ENCODE assay signal across 8 cellular contexts in the genomic region with DNA sequence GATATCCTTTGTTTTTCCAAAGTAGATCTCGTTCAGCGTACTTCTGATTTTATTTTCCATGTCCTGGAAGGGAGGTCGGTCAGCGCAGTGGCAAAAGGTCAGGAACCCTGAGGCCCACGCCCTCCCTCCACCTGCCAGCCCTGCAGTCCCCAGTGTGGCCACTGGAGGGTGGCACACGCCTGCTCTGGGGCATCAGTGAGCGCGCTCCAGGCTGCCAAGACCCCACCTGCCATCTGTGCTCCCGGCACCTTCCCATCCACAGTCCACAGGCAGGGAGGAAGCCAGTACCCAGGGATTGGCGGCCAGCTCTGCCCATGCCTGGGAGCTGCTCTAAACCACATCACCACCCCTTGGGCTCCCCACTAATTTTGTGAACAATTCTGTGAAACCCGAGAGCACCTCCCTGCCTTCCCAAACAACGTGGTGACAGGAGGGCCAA. TPM values are rescaled to one million over a fixed set of nuclear protein-coding genes. Genes with fewer than 3 reads are reported as not detected.
DNase-seq lines count a peak whose midpoint lies in the region; ATAC-seq and TF ChIP-seq lines count a peak whose summit lies in the region.

No MANE protein-coding gene starts in this region.

- peak; percentile 73 for TF ChIP-seq CTCF in NB4 (IDR thresholded peaks at IDR 0.05; ENCODE audit: low read depth, low read length)
- peak; percentile 34 for TF ChIP-seq CTCF in activated B cell treated with CpG ODN at 0.5 μM for 24 hours (IDR thresholded peaks at IDR 0.05)
- TF ChIP-seq CTCF in chondrocyte (IDR thresholded peaks at IDR 0.05), result peak; percentile 86
- peak; percentile 95 to 97 (median 96) for TF ChIP-seq CTCF in right lobe of liver (IDR thresholded peaks at IDR 0.05)

- H3K4me3 ChIP-seq in NB4 (ENCODE audit: low read depth, low read length) (no peak overlapping the region), right lobe of liver (no peak overlapping the region)

- H3K27ac ChIP-seq in right lobe of liver, result no peak overlapping the region

- peaks cover 73% of the 10 kb centered on the region for H3K36me3 Mint-ChIP-seq in activated B cell treated with CpG ODN at 0.5 μM for 24 hours (ENCODE audit: low read depth)
- peaks cover 26% of the 10 kb centered on the region for H3K36me3 Mint-ChIP-seq in chondrocyte (ENCODE audit: low read depth)
- peaks cover 44% of the 10 kb centered on the region for H3K36me3 Mint-ChIP-seq in stimulated activated naive CD8-positive, alpha-beta T cell treated with anti-CD3 and anti-CD28 coated beads, Interleukin-15, Interleukin-2, amounts not matched to agents 100 ng/mL and 50 ng/mL, for 24 hours (ENCODE audit: low read depth)

- POLR2A ChIA-PET in activated B cell treated with CpG ODN at 0.5 μM for 24 hours (lab: Charles Lee), result no interaction called here

- CTCF ChIA-PET in activated B cell treated with CpG ODN at 0.5 μM for 24 hours (lab: Charles Lee), result interaction anchor here (0.6 to 2.2 kb wide), 4 partner anchors 45 to 307 kb away, joined by 3 to 6 read pairs (median 3); no protein-coding TSS in a partner anchor

- H3K9me3 ChIP-seq in right lobe of liver, result no peaks in the 10 kb centered on the region

- intact Hi-C loops in activated B cell treated with CpG ODN at 0.5 μM for 24 hours (cut with micrococcal nuclease) (loop anchor here (1.0 to 10.0 kb wide), 3 partner anchors 50 to 307 kb away; no protein-coding TSS in a partner anchor), right lobe of liver (cut with DNase I) (loop anchor here (10.0 kb wide), 1 partner anchor 310 kb away; no protein-coding TSS in a partner anchor)

- H3K27ac Mint-ChIP-seq in activated B cell treated with CpG ODN at 0.5 μM for 24 hours, result no peak overlapping the region
- peak overlapping the region; percentile 45 for H3K27ac Mint-ChIP-seq in chondrocyte (ENCODE audit: unreplicated experiment)
- peak overlapping the region; percentile 55 for H3K27ac Mint-ChIP-seq in stimulated activated naive CD8-positive, alpha-beta T cell treated with anti-CD3 and anti-CD28 coated beads, Interleukin-15, Interleukin-2, amounts not matched to agents 100 ng/mL and 50 ng/mL, for 24 hours

- no peaks in the 10 kb centered on the region for H3K27me3 ChIP-seq in right lobe of liver

- H3K9me3 Mint-ChIP-seq in activated B cell treated with CpG ODN at 0.5 μM for 24 hours, result no peaks in the 10 kb centered on the region
- H3K9me3 Mint-ChIP-seq in chondrocyte (ENCODE audit: low read depth), result no peaks in the 10 kb centered on the region
- H3K9me3 Mint-ChIP-seq in stimulated activated naive CD8-positive, alpha-beta T cell treated with anti-CD3 and anti-CD28 coated beads, Interleukin-15, Interleukin-2, amounts not matched to agents 100 ng/mL and 50 ng/mL, for 24 hours, result no peaks in the 10 kb centered on the region

- peaks cover 10% of the 10 kb centered on the region for H3K4me1 Mint-ChIP-seq in activated B cell treated with CpG ODN at 0.5 μM for 24 hours
- no peaks in the 10 kb centered on the region for H3K4me1 Mint-ChIP-seq in chondrocyte (ENCODE audit: low read depth)
- peaks cover 9% of the 10 kb centered on the region for H3K4me1 Mint-ChIP-seq in stimulated activated naive CD8-positive, alpha-beta T cell treated with anti-CD3 and anti-CD28 coated beads, Interleukin-15, Interleukin-2, amounts not matched to agents 100 ng/mL and 50 ng/mL, for 24 hours (ENCODE audit: low read depth)

- TF ChIP-seq POLR2A in NB4 (IDR thresholded peaks at IDR 0.05; ENCODE audit: extremely low read depth, insufficient read length) (no peak), right lobe of liver (IDR thresholded peaks at IDR 0.05) (no peak)

- no peak overlapping the region for H3K4me3 Mint-ChIP-seq in activated B cell treated with CpG ODN at 0.5 μM for 24 hours
- H3K4me3 Mint-ChIP-seq in chondrocyte (ENCODE audit: unreplicated experiment), result no peak overlapping the region
- H3K4me3 Mint-ChIP-seq in stimulated activated naive CD8-positive, alpha-beta T cell treated with anti-CD3 and anti-CD28 coated beads, Interleukin-15, Interleukin-2, amounts not matched to agents 100 ng/mL and 50 ng/mL, for 24 hours, result no peak overlapping the region

- 18% methylated on average over 9 of the region's 12 CpGs for WGBS in right lobe of liver (ENCODE audit: insufficient coverage, low coverage, low lambda C conversion rate, missing lambda C conversion rate)

- DNase-seq in EL (peak; percentile 31), NB4 (ENCODE audit: low read depth) (peak; percentile 37), activated B cell treated with CpG ODN at 0.5 μM for 24 hours (peak; percentile 50), chondrocyte (ENCODE audit: low spot score) (no peak), right lobe of liver (peak; percentile 70 to 76 (median 72))

- ATAC-seq in activated B cell treated with CpG ODN at 0.5 μM for 24 hours (ENCODE audit: low read depth) (peak; percentile 72), right lobe of liver (peak; percentile 89 to 92 (median 90)), GM19397 (IDR thresholded peaks at IDR 0.05; ENCODE audit: unreplicated experiment) (no peak), GM21717 (IDR thresholded peaks at IDR 0.05; ENCODE audit: unreplicated experiment) (no peak)

- H3K27me3 Mint-ChIP-seq in activated B cell treated with CpG ODN at 0.5 μM for 24 hours, result no peaks in the 10 kb centered on the region
- no peaks in the 10 kb centered on the region for H3K27me3 Mint-ChIP-seq in chondrocyte (ENCODE audit: low read depth)
- H3K27me3 Mint-ChIP-seq in stimulated activated naive CD8-positive, alpha-beta T cell treated with anti-CD3 and anti-CD28 coated beads, Interleukin-15, Interleukin-2, amounts not matched to agents 100 ng/mL and 50 ng/mL, for 24 hours, result no peaks in the 10 kb centered on the region

- peaks cover 0 to 22% (median 5%) of the 10 kb centered on the region in 4 donors for H3K36me3 ChIP-seq in right lobe of liver

- H3K4me1 ChIP-seq in right lobe of liver, result peaks cover 0 to 9% (median 4%) of the 10 kb centered on the region in 4 donors

RNA-seq across cellular contexts. Expression of a gene that starts 32.3 kb away (rescaled TPM):
- 9.1 and 11.9 TPM in 2 replicates for total RNA-seq in activated B cell treated with CpG ODN at 0.5 μM for 24 hours
- 15.7 to 20.1 TPM (median 18.8 TPM) in 3 replicates for total RNA-seq in chondrocyte
- 10 to 100 TPM in 3 of 6 experiments, 1 to 10 TPM in 3; 8.4 to 20.6 (median 11.2) TPM for total RNA-seq in right lobe of liver

RNA-seq across cellular contexts. Expression of a gene that starts 32.4 kb away (rescaled TPM):
- 29.9 and 30.3 TPM in 2 replicates for total RNA-seq in activated B cell treated with CpG ODN at 0.5 μM for 24 hours
- 46.6 to 48.9 TPM (median 47.1 TPM) in 3 replicates for total RNA-seq in chondrocyte
- 10 to 100 TPM; 41.4 to 85.1 (median 51.2) TPM for total RNA-seq in right lobe of liver

RNA-seq across cellular contexts. Expression of a gene that starts 55.8 kb away (rescaled TPM):
- total RNA-seq in activated B cell treated with CpG ODN at 0.5 μM for 24 hours (0.61 and 0.80 TPM in 2 replicates), chondrocyte (0.45 to 1.5 TPM (median 0.51 TPM) in 3 replicates), right lobe of liver (100 to 1,000 TPM in 4 of 6 experiments, 10 to 100 TPM in 2; 58.1 to 169 (median 130) TPM)

Comparison
In these comparisons a context has a peak if more than half of its experiments do, and no peak if none do; other contexts are left out.
1. CTCF ChIP-seq: peak in every context shown above with its lines; median percentile 96 in right lobe of liver; 86 in chondrocyte; 73 in NB4; 34 in activated B cell treated with CpG ODN at 0.5 μM for 24 hours.
2. ATAC-seq: peak in activated B cell treated with CpG ODN at 0.5 μM for 24 hours (single experiment) and right lobe of liver (4 of 4); none in GM19397 (single experiment) and GM21717 (single experiment).
3. RNA of a gene that starts 55.8 kb away (total RNA-seq): 58.1 to 169 TPM in right lobe of liver; 0.61 to 0.80 TPM in activated B cell treated with CpG ODN at 0.5 μM for 24 hours and 0.45 to 1.5 TPM in chondrocyte; every median in the first group is over 10 times any median in the second.